ENCODE assay signal across 2 cellular contexts in the genomic region with DNA sequence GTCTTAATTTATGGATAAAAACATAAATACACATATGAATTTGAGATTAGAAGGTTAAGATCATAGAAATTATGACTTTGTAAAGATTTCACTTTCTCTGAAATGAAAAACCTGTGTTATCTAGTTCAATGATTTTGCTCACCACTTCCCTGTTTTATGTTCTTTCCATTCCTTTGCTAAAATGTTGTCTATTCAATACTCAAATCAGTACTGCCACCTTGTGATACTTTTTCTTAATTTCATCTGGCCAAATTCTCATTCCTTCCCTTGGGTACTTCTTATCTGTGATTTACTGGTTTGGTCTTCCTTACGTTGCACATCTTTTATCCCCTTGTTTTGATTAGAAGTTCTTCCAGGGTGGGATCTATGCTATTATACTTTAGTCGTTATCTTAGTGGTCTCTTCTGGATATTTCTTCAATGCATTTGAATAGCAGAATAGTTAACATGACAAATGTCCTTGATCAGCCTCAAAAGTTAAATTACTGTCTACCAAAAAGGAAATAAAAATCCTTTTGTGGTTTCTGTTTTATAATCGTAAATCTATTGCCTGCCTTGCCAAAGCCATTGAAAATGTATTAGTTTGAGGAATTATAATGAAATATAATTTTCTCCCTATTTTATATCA.
TF ChIP-seq lines count a peak whose summit lies in the region.

No MANE protein-coding gene starts in this region.

TF ChIP-seq in HEK293T, 16 proteins besides CTCF, POLR2A, EP300 and RAD21:
- no peak for TF ChIP-seq ZNF384 (IDR thresholded peaks at IDR 0.05)
TF ChIP-seq in HEK293T: peak in this region for 0.

TF ChIP-seq in H1, 55 proteins besides CTCF, POLR2A, EP300 and RAD21:
- TF ChIP-seq FOSL1 (IDR thresholded peaks at IDR 0.05; ENCODE audit: insufficient read depth, low read depth, low read length), result no peak
- no peak for TF ChIP-seq BACH1 (IDR thresholded peaks at IDR 0.05; ENCODE audit: low read length)
- TF ChIP-seq HDAC2 (IDR thresholded peaks at IDR 0.05; ENCODE audit: borderline replicate concordance in 1 of 2, low read depth in 2 of 2, low read length in 2 of 2), result no peak
- TF ChIP-seq, protein P1, sequence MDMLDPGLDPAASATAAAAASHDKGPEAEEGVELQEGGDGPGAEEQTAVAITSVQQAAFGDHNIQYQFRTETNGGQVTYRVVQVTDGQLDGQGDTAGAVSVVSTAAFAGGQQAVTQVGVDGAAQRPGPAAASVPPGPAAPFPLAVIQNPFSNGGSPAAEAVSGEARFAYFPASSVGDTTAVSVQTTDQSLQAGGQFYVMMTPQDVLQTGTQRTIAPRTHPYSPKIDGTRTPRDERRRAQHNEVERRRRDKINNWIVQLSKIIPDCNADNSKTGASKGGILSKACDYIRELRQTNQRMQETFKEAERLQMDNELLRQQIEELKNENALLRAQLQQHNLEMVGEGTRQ (IDR thresholded peaks at IDR 0.05; ENCODE audit: low read length), result no peak
